ENCODE assay signal across 8 cellular contexts in the genomic region with DNA sequence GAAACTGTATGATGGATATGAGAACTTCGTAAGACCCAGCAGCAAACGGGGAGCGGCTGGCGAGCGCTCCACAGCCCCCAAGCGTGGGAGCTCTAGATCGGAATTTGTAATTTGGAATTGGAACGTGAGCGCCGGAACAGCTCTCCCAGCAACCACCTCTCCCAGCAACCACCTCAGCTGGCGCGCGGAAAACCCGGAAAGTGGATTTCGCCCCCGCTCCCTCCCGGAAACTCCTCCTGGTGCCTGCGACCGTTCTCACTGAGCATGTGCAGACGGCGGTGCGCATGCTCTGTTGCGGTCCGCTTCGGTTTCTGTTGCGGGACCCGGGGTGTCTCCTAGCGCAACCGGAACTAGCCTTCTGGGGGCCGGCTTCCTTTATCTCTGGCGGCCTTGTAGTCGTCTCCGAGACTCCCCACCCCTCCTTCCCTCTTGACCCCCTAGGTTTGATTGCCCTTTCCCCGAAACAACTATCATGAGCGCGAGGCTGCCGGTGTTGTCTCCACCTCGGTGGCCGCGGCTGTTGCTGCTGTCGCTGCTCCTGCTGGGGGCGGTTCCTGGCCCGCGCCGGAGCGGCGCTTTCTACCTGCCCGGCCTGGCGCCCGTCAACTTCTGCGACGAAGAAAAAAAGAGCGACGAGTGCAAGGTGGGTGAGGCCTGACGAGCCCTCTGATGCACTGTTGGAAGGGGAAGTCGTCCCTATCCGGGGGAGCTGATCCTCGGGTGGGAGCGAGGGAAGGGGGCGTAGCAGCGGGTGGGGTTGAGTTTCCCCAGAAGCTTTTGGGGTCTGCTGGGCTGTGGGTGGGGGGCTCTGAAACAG. TPM values are rescaled to one million over a fixed set of nuclear protein-coding genes. Genes with fewer than 3 reads are reported as not detected.
DNase-seq lines count a peak whose midpoint lies in the region; ATAC-seq and TF ChIP-seq lines count a peak whose summit lies in the region.

A gene with protein sequence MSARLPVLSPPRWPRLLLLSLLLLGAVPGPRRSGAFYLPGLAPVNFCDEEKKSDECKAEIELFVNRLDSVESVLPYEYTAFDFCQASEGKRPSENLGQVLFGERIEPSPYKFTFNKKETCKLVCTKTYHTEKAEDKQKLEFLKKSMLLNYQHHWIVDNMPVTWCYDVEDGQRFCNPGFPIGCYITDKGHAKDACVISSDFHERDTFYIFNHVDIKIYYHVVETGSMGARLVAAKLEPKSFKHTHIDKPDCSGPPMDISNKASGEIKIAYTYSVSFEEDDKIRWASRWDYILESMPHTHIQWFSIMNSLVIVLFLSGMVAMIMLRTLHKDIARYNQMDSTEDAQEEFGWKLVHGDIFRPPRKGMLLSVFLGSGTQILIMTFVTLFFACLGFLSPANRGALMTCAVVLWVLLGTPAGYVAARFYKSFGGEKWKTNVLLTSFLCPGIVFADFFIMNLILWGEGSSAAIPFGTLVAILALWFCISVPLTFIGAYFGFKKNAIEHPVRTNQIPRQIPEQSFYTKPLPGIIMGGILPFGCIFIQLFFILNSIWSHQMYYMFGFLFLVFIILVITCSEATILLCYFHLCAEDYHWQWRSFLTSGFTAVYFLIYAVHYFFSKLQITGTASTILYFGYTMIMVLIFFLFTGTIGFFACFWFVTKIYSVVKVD (plus strand): TSS at position 338 of the 817 bp plus-strand sequence. CDS start 135 bp downstream, at position 473.

- H3K9me2 ChIP-seq in PC-3 (replicated peaks; ENCODE audit: low read length), result no peaks in the 10 kb centered on the region

- peak within 1 kb of the TSS; percentile 69 for H3K27ac ChIP-seq in PC-3 (ENCODE audit: low read length)
- H3K27ac ChIP-seq in epithelial cell of prostate, result peak within 1 kb of the TSS; percentile 87

- TF ChIP-seq EP300 in Ishikawa (IDR thresholded peaks at IDR 0.05; ENCODE audit: borderline replicate concordance), result no peak

- no peak for TF ChIP-seq CTCF in PC-3 (conservative IDR thresholded peaks at IDR 0.05; ENCODE audit: low read depth, low read length)

- BruUV-seq in PC-3 (replicated peaks; lab: Mats Ljungman, UMichigan), result no TSS peak

- POLR2A ChIA-PET in PC-3 (lab: Charles Lee; ENCODE audit: unreplicated experiment), result interaction anchor here (0.6 to 1.6 kb wide), 4 partner anchors 19 to 66 kb away, joined by 3 to 11 read pairs (median 5); no protein-coding TSS in a partner anchor

- peak; percentile 40 for ATAC-seq in GM21529 (IDR thresholded peaks at IDR 0.05; ENCODE audit: unreplicated experiment)
- ATAC-seq in PC-3, result peak; percentile 63

- peak within 1 kb of the TSS; percentile 83 for H2AFZ ChIP-seq in PC-3 (ENCODE audit: low read length)

- no peak for TF ChIP-seq RAD21 in Ishikawa (IDR thresholded peaks at IDR 0.05; ENCODE audit: low read depth)

- no peaks in the 10 kb centered on the region for H3K9me3 ChIP-seq in PC-3 (ENCODE audit: low read length)

- peaks cover 52% of the 10 kb centered on the region for H3K4me1 ChIP-seq in PC-3 (ENCODE audit: insufficient read depth, low read length)

- H3K36me3 ChIP-seq in PC-3 (ENCODE audit: low read depth, low read length), result no peaks in the 10 kb centered on the region

- DNase-seq in DMS 273 treated with DMSO at 0.1 percent for 48 hours (lab: John Stamatoyannopoulos, UW), result peak; percentile 85
- peak; percentile 92 for DNase-seq in PC-3
- peak; percentile 94 for DNase-seq in activated T-cell treated with anti-CD3 and anti-CD28 coated beads for 48 hours (ENCODE audit: low read depth)
- DNase-seq in epithelial cell of prostate (ENCODE audit: low read depth, low spot score), result peak; percentile 90
- DNase-seq in mucosa of gallbladder (ENCODE audit: low spot score), result peak; percentile 98
- DNase-seq in stimulated activated CD8-positive, alpha-beta memory T cell treated with anti-CD3 and anti-CD28 coated beads, Interleukin-4, amount 100 ng/mL, for 4 hours (ENCODE audit: low read depth in 2 of 2, low spot score in 1 of 2), result peak; percentile 90

- peaks cover 51% of the 10 kb centered on the region for H3K79me2 ChIP-seq in PC-3 (ENCODE audit: low read length)

- no peaks in the 10 kb centered on the region for H3K27me3 ChIP-seq in PC-3 (ENCODE audit: low read length)

- peak within 1 kb of the TSS; percentile 89 for H3K9ac ChIP-seq in PC-3 (ENCODE audit: low read length)

- CTCF ChIA-PET in PC-3 (lab: Charles Lee), result interaction anchor here (1.5 kb wide), 2 partner anchors 34 to 49 kb away, joined by 4 to 7 read pairs; no protein-coding TSS in a partner anchor

- H4K20me1 ChIP-seq in PC-3 (ENCODE audit: low read length), result 0 out of 2 replicates have a peak, but pooled peaks cover 7% of the 10 kb centered on the region

- peak within 1 kb of the TSS; percentile 93 for H3K4me3 ChIP-seq in PC-3 (ENCODE audit: low read length)

- H3K4me2 ChIP-seq in PC-3 (ENCODE audit: low read length), result peak within 1 kb of the TSS; percentile 95

- intact Hi-C loops in PC-3 (cut with micrococcal nuclease), result loop anchor here (1.0 to 2.0 kb wide), 2 partner anchors 15 to 59 kb away; no protein-coding TSS in a partner anchor

- H3F3A ChIP-seq in PC-3 (ENCODE audit: low read length, unreplicated experiment), result no peaks in the 10 kb centered on the region

TF ChIP-seq in Ishikawa, 13 proteins besides CTCF, POLR2A, EP300 and RAD21:
- TF ChIP-seq, protein P1, sequence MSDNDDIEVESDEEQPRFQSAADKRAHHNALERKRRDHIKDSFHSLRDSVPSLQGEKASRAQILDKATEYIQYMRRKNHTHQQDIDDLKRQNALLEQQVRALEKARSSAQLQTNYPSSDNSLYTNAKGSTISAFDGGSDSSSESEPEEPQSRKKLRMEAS (IDR thresholded peaks at IDR 0.05), result peak; percentile 59; the same call in 1 of the 2 replicates
- TF ChIP-seq TEAD4 (IDR thresholded peaks at IDR 0.05) (no peak; the same call in 1 of the 2 replicates), CREB1 (IDR thresholded peaks at IDR 0.05; ENCODE audit: low read depth) (no peak), NFIC (IDR thresholded peaks at IDR 0.05) (no peak; the same call in 1 of the 2 replicates), YY1 (IDR thresholded peaks at IDR 0.05; ENCODE audit: low read depth) (no peak), TAF1 (IDR thresholded peaks at IDR 0.05; ENCODE audit: low read depth) (peak; percentile 83), TCF12 (IDR thresholded peaks at IDR 0.05; ENCODE audit: low read depth) (peak; percentile 43; the same call in 1 of the 2 replicates), EGR1 (IDR thresholded peaks at IDR 0.05) (peak; percentile 62), ZBTB7A (IDR thresholded peaks at IDR 0.05; ENCODE audit: low read depth) (no peak), FOXM1 (IDR thresholded peaks at IDR 0.05; ENCODE audit: borderline replicate concordance, low read depth) (no peak), CEBPB (IDR thresholded peaks at IDR 0.05) (no peak)
- TF ChIP-seq, protein P2, sequence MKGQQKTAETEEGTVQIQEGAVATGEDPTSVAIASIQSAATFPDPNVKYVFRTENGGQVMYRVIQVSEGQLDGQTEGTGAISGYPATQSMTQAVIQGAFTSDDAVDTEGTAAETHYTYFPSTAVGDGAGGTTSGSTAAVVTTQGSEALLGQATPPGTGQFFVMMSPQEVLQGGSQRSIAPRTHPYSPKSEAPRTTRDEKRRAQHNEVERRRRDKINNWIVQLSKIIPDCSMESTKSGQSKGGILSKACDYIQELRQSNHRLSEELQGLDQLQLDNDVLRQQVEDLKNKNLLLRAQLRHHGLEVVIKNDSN (IDR thresholded peaks at IDR 0.05), result no peak; the same call in 1 of the 2 replicates
- TF ChIP-seq, protein P3, sequence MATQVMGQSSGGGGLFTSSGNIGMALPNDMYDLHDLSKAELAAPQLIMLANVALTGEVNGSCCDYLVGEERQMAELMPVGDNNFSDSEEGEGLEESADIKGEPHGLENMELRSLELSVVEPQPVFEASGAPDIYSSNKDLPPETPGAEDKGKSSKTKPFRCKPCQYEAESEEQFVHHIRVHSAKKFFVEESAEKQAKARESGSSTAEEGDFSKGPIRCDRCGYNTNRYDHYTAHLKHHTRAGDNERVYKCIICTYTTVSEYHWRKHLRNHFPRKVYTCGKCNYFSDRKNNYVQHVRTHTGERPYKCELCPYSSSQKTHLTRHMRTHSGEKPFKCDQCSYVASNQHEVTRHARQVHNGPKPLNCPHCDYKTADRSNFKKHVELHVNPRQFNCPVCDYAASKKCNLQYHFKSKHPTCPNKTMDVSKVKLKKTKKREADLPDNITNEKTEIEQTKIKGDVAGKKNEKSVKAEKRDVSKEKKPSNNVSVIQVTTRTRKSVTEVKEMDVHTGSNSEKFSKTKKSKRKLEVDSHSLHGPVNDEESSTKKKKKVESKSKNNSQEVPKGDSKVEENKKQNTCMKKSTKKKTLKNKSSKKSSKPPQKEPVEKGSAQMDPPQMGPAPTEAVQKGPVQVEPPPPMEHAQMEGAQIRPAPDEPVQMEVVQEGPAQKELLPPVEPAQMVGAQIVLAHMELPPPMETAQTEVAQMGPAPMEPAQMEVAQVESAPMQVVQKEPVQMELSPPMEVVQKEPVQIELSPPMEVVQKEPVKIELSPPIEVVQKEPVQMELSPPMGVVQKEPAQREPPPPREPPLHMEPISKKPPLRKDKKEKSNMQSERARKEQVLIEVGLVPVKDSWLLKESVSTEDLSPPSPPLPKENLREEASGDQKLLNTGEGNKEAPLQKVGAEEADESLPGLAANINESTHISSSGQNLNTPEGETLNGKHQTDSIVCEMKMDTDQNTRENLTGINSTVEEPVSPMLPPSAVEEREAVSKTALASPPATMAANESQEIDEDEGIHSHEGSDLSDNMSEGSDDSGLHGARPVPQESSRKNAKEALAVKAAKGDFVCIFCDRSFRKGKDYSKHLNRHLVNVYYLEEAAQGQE (IDR thresholded peaks at IDR 0.05; ENCODE audit: low read depth), result no peak

RNA-seq across cellular contexts. Expression of the gene that starts here (rescaled TPM):
- total RNA-seq in PC-3 (2014; rRNA removed), result 80.7 and 84.6 TPM in 2 replicates
- total RNA-seq in mucosa of gallbladder, result 158 TPM

Comparison
In these comparisons a context has a peak if more than half of its experiments do, and no peak if none do; other contexts are left out.
1. Peak in every context shown above with its lines: DNase-seq, ATAC-seq, H3K4me3 ChIP-seq and H3K27ac ChIP-seq.